ENCODE assay signal across 29 cellular contexts in genomic region chr9:100240512-100240911, GRCh38.
"Had no signal": no experiment of that assay in that cellular context is flagged by ENCODE, and none has a peak within 500 bp of the region (broad histone marks: within the 10 kb centered on the region; RNA-seq: fewer than 3 reads in every experiment).

No MANE protein-coding gene starts in this region.

- H3K9me3 Mint-ChIP-seq: natural killer cell treated with Interleukin-12 subunit alpha and Interleukin-12 subunit beta and Interleukin-15 and Interleukin-18, amount 100 ng/mL, for 72 hours; stimulated activated effector memory CD8-positive, alpha-beta T cell treated with anti-CD3 and anti-CD28 coated beads, Interleukin-12 subunit alpha, Interleukin-12 subunit beta, amount 100 ng/mL, for 72 hours had no signal

- H3K9me3 ChIP-seq: ovary, psoas muscle, right lobe of liver, sigmoid colon, stomach, suprapubic skin, testis, tibial artery, transverse colon, upper lobe of right lung, uterus had no signal

- H3K79me2 ChIP-seq: parathyroid adenoma had no signal

- H3K36me3 ChIP-seq: neural progenitor cell, ovary, uterus had no signal

- H3K27me3 ChIP-seq: neural progenitor cell, ovary, right lobe of liver, sigmoid colon, stomach, suprapubic skin, testis, tibial artery, transverse colon, upper lobe of right lung, uterus had no signal

- DNase-seq: naive thymus-derived CD8-positive, alpha-beta T cell; occipital lobe; ovary; posterior cingulate gyrus; psoas muscle; right cardiac atrium; right lobe of liver; sigmoid colon; small intestine; stimulated activated CD4-positive, alpha-beta T cell treated with anti-CD3 and anti-CD28 coated beads, Interleukin-15, amount 100 ng/mL, for 24 hours; stimulated activated CD4-positive, alpha-beta T cell treated with anti-CD3 and anti-CD28 coated beads, Interleukin-2, amount 100 ng/mL, for 24 hours; stimulated activated CD4-positive, alpha-beta T cell treated with anti-CD3 and anti-CD28 coated beads, Interleukin-2, amount 100 ng/mL, for 48 hours; stimulated activated CD4-positive, alpha-beta T cell treated with anti-CD3 and anti-CD28 coated beads, Interleukin-4, amount 100 ng/mL, for 24 hours; stimulated activated naive B cell treated with anti-CD40 and anti-IgM and Interleukin-4, amounts not matched to agents 10 μg/mL and 1 μg/mL and 100 μg/mL, for 72 hours; stimulated activated naive CD4-positive, alpha-beta T cell treated with Interleukin-2 at 50 U/mL for 16 hours; stomach; testis; tibial artery; transverse colon; upper lobe of right lung; uterus had no signal

- H3K4me2 ChIP-seq: neural progenitor cell had no signal

- H3K4me3 Mint-ChIP-seq: naive thymus-derived CD8-positive, alpha-beta T cell; natural killer cell treated with Interleukin-12 subunit alpha and Interleukin-12 subunit beta and Interleukin-15 and Interleukin-18, amount 100 ng/mL, for 72 hours; neural progenitor cell; stimulated activated effector memory CD8-positive, alpha-beta T cell treated with anti-CD3 and anti-CD28 coated beads, Interleukin-12 subunit alpha, Interleukin-12 subunit beta, amount 100 ng/mL, for 72 hours; stimulated activated naive B cell treated with anti-CD40 and anti-IgM and Interleukin-4, amounts not matched to agents 10 μg/mL and 1 μg/mL and 100 μg/mL, for 72 hours; stimulated activated naive CD8-positive, alpha-beta T cell treated with anti-CD3 and anti-CD28 coated beads, Interleukin-15, Interleukin-2, amounts not matched to agents 100 ng/mL and 50 ng/mL, for 24 hours; type B pancreatic cell had no signal

- H3K4me1 ChIP-seq: neural progenitor cell, parathyroid adenoma, psoas muscle, right lobe of liver, sigmoid colon, stomach, suprapubic skin, testis, tibial artery, transverse colon, upper lobe of right lung, uterus had no signal

- H3K27ac ChIP-seq: neural progenitor cell, ovary, parathyroid adenoma, psoas muscle, right lobe of liver, sigmoid colon, stomach, suprapubic skin, testis, tibial artery, transverse colon, upper lobe of right lung, uterus had no signal

- H3K9ac ChIP-seq: neural progenitor cell, parathyroid adenoma had no signal

- ATAC-seq: naive thymus-derived CD8-positive, alpha-beta T cell; natural killer cell treated with Interleukin-12 subunit alpha and Interleukin-12 subunit beta and Interleukin-15 and Interleukin-18, amount 100 ng/mL, for 72 hours; psoas muscle; right cardiac atrium; right lobe of liver; stimulated activated effector memory CD8-positive, alpha-beta T cell treated with anti-CD3 and anti-CD28 coated beads, Interleukin-12 subunit alpha, Interleukin-12 subunit beta, amount 100 ng/mL, for 72 hours; stimulated activated naive B cell treated with anti-CD40 and anti-IgM and Interleukin-4, amounts not matched to agents 10 μg/mL and 1 μg/mL and 100 μg/mL, for 72 hours; upper lobe of right lung had no signal

- H2AFZ ChIP-seq: neural progenitor cell, parathyroid adenoma had no signal

- H3K27ac Mint-ChIP-seq: natural killer cell treated with Interleukin-12 subunit alpha and Interleukin-12 subunit beta and Interleukin-15 and Interleukin-18, amount 100 ng/mL, for 72 hours; neural progenitor cell; progenitor cell of endocrine pancreas; stimulated activated effector memory CD8-positive, alpha-beta T cell treated with anti-CD3 and anti-CD28 coated beads, Interleukin-12 subunit alpha, Interleukin-12 subunit beta, amount 100 ng/mL, for 72 hours; stimulated activated naive B cell treated with anti-CD40 and anti-IgM and Interleukin-4, amounts not matched to agents 10 μg/mL and 1 μg/mL and 100 μg/mL, for 72 hours; stimulated activated naive CD8-positive, alpha-beta T cell treated with anti-CD3 and anti-CD28 coated beads, Interleukin-15, Interleukin-2, amounts not matched to agents 100 ng/mL and 50 ng/mL, for 24 hours; type B pancreatic cell had no signal

- H3K27me3 Mint-ChIP-seq: naive thymus-derived CD8-positive, alpha-beta T cell; natural killer cell treated with Interleukin-12 subunit alpha and Interleukin-12 subunit beta and Interleukin-15 and Interleukin-18, amount 100 ng/mL, for 72 hours; progenitor cell of endocrine pancreas; stimulated activated naive B cell treated with anti-CD40 and anti-IgM and Interleukin-4, amounts not matched to agents 10 μg/mL and 1 μg/mL and 100 μg/mL, for 72 hours; stimulated activated naive CD8-positive, alpha-beta T cell treated with anti-CD3 and anti-CD28 coated beads, Interleukin-15, Interleukin-2, amounts not matched to agents 100 ng/mL and 50 ng/mL, for 24 hours; type B pancreatic cell had no signal

- H3K4me1 Mint-ChIP-seq: neural progenitor cell; stimulated activated effector memory CD8-positive, alpha-beta T cell treated with anti-CD3 and anti-CD28 coated beads, Interleukin-12 subunit alpha, Interleukin-12 subunit beta, amount 100 ng/mL, for 72 hours; stimulated activated naive B cell treated with anti-CD40 and anti-IgM and Interleukin-4, amounts not matched to agents 10 μg/mL and 1 μg/mL and 100 μg/mL, for 72 hours had no signal

- H3K4me3 ChIP-seq: neural progenitor cell, ovary, psoas muscle, right lobe of liver, sigmoid colon, stomach, suprapubic skin, testis, tibial artery, transverse colon, upper lobe of right lung, uterus had no signal
